Comparison of ENCODE assay signal across 1 cellular context in genomic region chr9:35658144-35658893, GRCh38.
TF ChIP-seq lines count a peak whose summit lies in the region.

Gene CCDC107, plus strand, starts transcription at chr9:35658292. Its CDS starts 88 bp downstream, at chr9:35658380.

TF ChIP-seq in HepG2, 621 proteins besides CTCF, POLR2A, EP300 and RAD21 (continued from another document and continues in another):
- TF ChIP-seq HMGXB3 (CRISPR knock-in tag; IDR thresholded peaks at IDR 0.05; ENCODE audit: borderline replicate concordance) (no peak), ZNF280D (CRISPR knock-in tag; IDR thresholded peaks at IDR 0.05) (no peak), LCORL (IDR thresholded peaks at IDR 0.05) (no peak), LCORL (CRISPR knock-in tag; IDR thresholded peaks at IDR 0.05) (no peak; the same call in none of the 2 replicates), ZNF326 (CRISPR knock-in tag; IDR thresholded peaks at IDR 0.05; ENCODE audit: borderline replicate concordance) (no peak; the same call in 1 of the 2 replicates), MLXIP (CRISPR knock-in tag; IDR thresholded peaks at IDR 0.05; ENCODE audit: borderline replicate concordance) (no peak; the same call in 1 of the 2 replicates), GATAD1 (CRISPR knock-in tag; IDR thresholded peaks at IDR 0.05) (no peak), ZNF543 (CRISPR knock-in tag; IDR thresholded peaks at IDR 0.05) (peak; percentile 68), ZNF12 (CRISPR knock-in tag; IDR thresholded peaks at IDR 0.05) (no peak), ZNF256 (CRISPR knock-in tag; conservative IDR thresholded peaks at IDR 0.05) (no peak), ZBTB44 (CRISPR knock-in tag; IDR thresholded peaks at IDR 0.05) (no peak), RFX3 (CRISPR knock-in tag; IDR thresholded peaks at IDR 0.05) (no peak), ZNF362 (CRISPR knock-in tag; IDR thresholded peaks at IDR 0.05; ENCODE audit: borderline replicate concordance) (no peak), ZNF260 (CRISPR knock-in tag; IDR thresholded peaks at IDR 0.05; ENCODE audit: borderline replicate concordance, low read depth) (no peak), AGO2 (optimal IDR thresholded peaks at IDR 0.05; ENCODE audit: low read depth, low read length) (peak; percentile 99), ATF4 (CRISPR knock-in tag; IDR thresholded peaks at IDR 0.05) (no peak), POLR2AphosphoS2 (IDR thresholded peaks at IDR 0.05; ENCODE audit: low read depth, low read length) (0 out of 2 replicates have a peak, but pooled peaks have one; percentile 49), YEATS2 (CRISPR knock-in tag; IDR thresholded peaks at IDR 0.05; ENCODE audit: borderline replicate concordance) (no peak), ATM (IDR thresholded peaks at IDR 0.05; ENCODE audit: borderline replicate concordance) (no peak), ZNF282 (IDR thresholded peaks at IDR 0.05; ENCODE audit: partially characterized antibody) (no peak), ZNF30 (CRISPR knock-in tag; IDR thresholded peaks at IDR 0.05) (no peak), ZNF747 (CRISPR knock-in tag; IDR thresholded peaks at IDR 0.05; ENCODE audit: borderline replicate concordance) (no peak), TCF7 (IDR thresholded peaks at IDR 0.05; ENCODE audit: low read depth) (no peak), ZNF354B (CRISPR knock-in tag; IDR thresholded peaks at IDR 0.05) (no peak), SKI (IDR thresholded peaks at IDR 0.05; ENCODE audit: partially characterized antibody) (no peak), ARID4A (CRISPR knock-in tag; IDR thresholded peaks at IDR 0.05; ENCODE audit: borderline replicate concordance) (peak; percentile 75), BRF2 (CRISPR knock-in tag; IDR thresholded peaks at IDR 0.05) (no peak; the same call in none of the 2 replicates), HOMEZ (CRISPR knock-in tag; IDR thresholded peaks at IDR 0.05; ENCODE audit: low read depth) (no peak), ZNF652 (CRISPR knock-in tag; IDR thresholded peaks at IDR 0.05; ENCODE audit: borderline replicate concordance, low read depth) (no peak), BHLHE40 (IDR thresholded peaks at IDR 0.05; ENCODE audit: low read length) (no peak; the same call in 1 of the 2 replicates), PLSCR1 (CRISPR knock-in tag; IDR thresholded peaks at IDR 0.05; ENCODE audit: borderline replicate concordance) (no peak), ZNF234 (CRISPR knock-in tag; conservative IDR thresholded peaks at IDR 0.05) (no peak; the same call in 1 of the 2 replicates), HES4 (CRISPR knock-in tag; IDR thresholded peaks at IDR 0.05; ENCODE audit: borderline replicate concordance) (peak; percentile 90), NR2F2 (IDR thresholded peaks at IDR 0.05; ENCODE audit: borderline replicate concordance, low read depth) (no peak), PHB2 (IDR thresholded peaks at IDR 0.05; ENCODE audit: partially characterized antibody) (no peak), RXRB (CRISPR knock-in tag; IDR thresholded peaks at IDR 0.05; ENCODE audit: borderline replicate concordance) (no peak)
